In the genomic region with DNA sequence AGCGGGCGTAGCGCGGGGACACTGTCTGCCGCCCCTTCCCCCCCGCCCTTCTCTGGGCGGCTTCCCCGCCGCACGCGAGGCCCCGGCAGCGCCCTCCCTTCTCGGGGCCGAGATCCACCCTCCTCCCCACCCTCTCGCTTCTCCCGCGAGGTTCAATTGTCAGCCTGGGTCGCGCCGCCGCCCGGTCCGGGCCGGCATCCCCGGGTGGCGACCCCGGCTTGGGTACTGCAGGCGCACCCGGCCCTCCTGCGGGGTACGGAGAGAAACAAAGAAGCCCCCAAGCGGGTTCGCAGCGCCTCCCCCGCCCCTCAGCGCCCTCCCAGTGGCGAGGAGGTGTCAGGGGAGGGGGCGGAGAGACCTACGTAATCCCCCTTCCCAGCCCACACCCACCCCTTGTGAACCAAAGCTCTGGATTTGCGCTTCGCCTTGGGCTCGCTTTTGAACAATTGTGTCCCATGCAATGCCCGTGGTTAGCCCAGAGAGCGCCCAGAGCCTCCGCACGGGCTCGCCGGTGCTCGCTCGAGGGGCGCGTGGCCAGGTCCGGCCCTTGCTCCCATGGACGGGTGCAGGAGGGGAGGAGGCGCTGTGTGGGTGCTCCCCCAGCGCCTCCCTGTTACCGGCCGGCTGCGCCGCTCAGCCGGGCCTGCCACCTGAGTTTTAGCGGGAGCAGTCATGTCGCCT, we compare ENCODE assay signal across 8 cellular contexts. TPM values are rescaled to one million over a fixed set of nuclear protein-coding genes. Genes with fewer than 3 reads are reported as not detected.
DNase-seq lines count a peak whose midpoint lies in the region; ATAC-seq and TF ChIP-seq lines count a peak whose summit lies in the region.

No MANE protein-coding gene starts in this region.

- ATAC-seq in GM21381 (IDR thresholded peaks at IDR 0.05; ENCODE audit: unreplicated experiment) = no peak

- in situ Hi-C loops in astrocyte of the spinal cord (cut with HindIII; ENCODE audit: low sequenced_read_pairs) = no loop called here

- H3K4me1 Mint-ChIP-seq in activated T-helper 2 cell treated with anti-CD3 and anti-CD28 coated beads, Interferon-gamma antibody, Interleukin-2, Interleukin-4, amounts not matched to agents 10 μg/mL and 5 μg/mL and 100 μg/mL, durations not matched to agents 14 hours and 24 hours and 36 hours (ENCODE audit: low read depth) = peaks cover 6% of the 10 kb centered on the region

- H3K4me3 Mint-ChIP-seq in activated T-helper 2 cell treated with anti-CD3 and anti-CD28 coated beads, Interferon-gamma antibody, Interleukin-2, Interleukin-4, amounts not matched to agents 10 μg/mL and 5 μg/mL and 100 μg/mL, durations not matched to agents 14 hours and 24 hours and 36 hours (ENCODE audit: low read depth) = no peak overlapping the region

- no peak for TF ChIP-seq POLR2A in thyroid gland (IDR thresholded peaks at IDR 0.05)

- WGBS in thyroid gland, 2 donors = 0% methylated on average over 8 of the region's 64 CpGs; no CpG with 5 or more reads in 1 of the 2 donors

- H3K36me3 Mint-ChIP-seq in activated T-helper 2 cell treated with anti-CD3 and anti-CD28 coated beads, Interferon-gamma antibody, Interleukin-2, Interleukin-4, amounts not matched to agents 10 μg/mL and 5 μg/mL and 100 μg/mL, durations not matched to agents 14 hours and 24 hours and 36 hours (ENCODE audit: low read depth) = no peaks in the 10 kb centered on the region

- peaks cover 77% of the 10 kb centered on the region for H3K27me3 Mint-ChIP-seq in activated T-helper 2 cell treated with anti-CD3 and anti-CD28 coated beads, Interferon-gamma antibody, Interleukin-2, Interleukin-4, amounts not matched to agents 10 μg/mL and 5 μg/mL and 100 μg/mL, durations not matched to agents 14 hours and 24 hours and 36 hours (ENCODE audit: low read depth)

- H3K9me3 Mint-ChIP-seq in activated T-helper 2 cell treated with anti-CD3 and anti-CD28 coated beads, Interferon-gamma antibody, Interleukin-2, Interleukin-4, amounts not matched to agents 10 μg/mL and 5 μg/mL and 100 μg/mL, durations not matched to agents 14 hours and 24 hours and 36 hours = no peaks in the 10 kb centered on the region

- peaks cover 7 to 26% of the 10 kb centered on the region in 2 donors for H3K4me1 ChIP-seq in thyroid gland

- intact Hi-C loops in thyroid gland (cut with DNase I) = no loop called here
- intact Hi-C loops in activated T-helper 2 cell treated with anti-CD3 and anti-CD28 coated beads, Interferon-gamma antibody, Interleukin-2, Interleukin-4, amounts not matched to agents 10 μg/mL and 5 μg/mL and 100 μg/mL, durations not matched to agents 14 hours and 24 hours and 36 hours (cut with micrococcal nuclease) = no loop called here

- TF ChIP-seq CTCF in astrocyte of the spinal cord (IDR thresholded peaks at IDR 0.05; ENCODE audit: low read depth, low read length) (no peak), thyroid gland (IDR thresholded peaks at IDR 0.05) (no peak)

- H3K9me3 ChIP-seq in thyroid gland = no peaks in the 10 kb centered on the region

- H3K27ac ChIP-seq in thyroid gland = no peak overlapping the region

- H3K4me3 ChIP-seq in astrocyte of the spinal cord (ENCODE audit: low read depth, low read length) (peak overlapping the region; percentile 46), thyroid gland (replicated peaks in 1 of 3) (peak overlapping the region in 2 of 3 donors; percentile 27 to 52)

- no peaks in the 10 kb centered on the region for H3K36me3 ChIP-seq in thyroid gland

- no peaks in the 10 kb centered on the region for H3K27me3 ChIP-seq in thyroid gland

- DNase-seq in NCI-H1417 (lab: John Stamatoyannopoulos, UW) = peak in 2 of 3 experiments; percentile 33 to 36
- DNase-seq in NCI-H1417 treated with DMSO at 0.1 percent for 48 hours (lab: John Stamatoyannopoulos, UW) = no peak
- DNase-seq in astrocyte of the spinal cord (ENCODE audit: low read depth, low spot score) = peak; percentile 65
- DNase-seq in iPS-NIHi7 (ENCODE audit: extremely low spot score) = peak; percentile 84
- DNase-seq in thyroid gland = peak; percentile 65 to 74
- DNase-seq in activated T-helper 2 cell treated with anti-CD3 and anti-CD28 coated beads, Interferon-gamma antibody, Interleukin-2, Interleukin-4, amounts not matched to agents 10 μg/mL and 5 μg/mL and 100 μg/mL, durations not matched to agents 14 hours and 24 hours and 36 hours (ENCODE audit: low spot score) = no peak
- no peak for DNase-seq in DMS153 (lab: John Stamatoyannopoulos, UW)

- H3K27ac Mint-ChIP-seq in activated T-helper 2 cell treated with anti-CD3 and anti-CD28 coated beads, Interferon-gamma antibody, Interleukin-2, Interleukin-4, amounts not matched to agents 10 μg/mL and 5 μg/mL and 100 μg/mL, durations not matched to agents 14 hours and 24 hours and 36 hours = no peak overlapping the region

RNA-seq across cellular contexts. Expression of a gene that starts 0.6 kb away (rescaled TPM):
- total RNA-seq in thyroid gland = 1 to 10 TPM in 3 of 4 donors, under 1 TPM in 1; 0.67 to 4.7 (median 2.3) TPM
- total RNA-seq in activated T-helper 2 cell treated with anti-CD3 and anti-CD28 coated beads, Interferon-gamma antibody, Interleukin-2, Interleukin-4, amounts not matched to agents 10 μg/mL and 5 μg/mL and 100 μg/mL, durations not matched to agents 14 hours and 24 hours and 36 hours = not detected in 2 replicates

Comparison
In these comparisons a context has a peak if more than half of its experiments do, and no peak if none do; other contexts are left out.
1. DNase-seq: peak in NCI-H1417 (2 of 3), astrocyte of the spinal cord (single experiment), iPS-NIHi7 (single experiment) and thyroid gland (2 of 2); none in NCI-H1417 treated with DMSO at 0.1 percent for 48 hours (single experiment), activated T-helper 2 cell treated with anti-CD3 and anti-CD28 coated beads, Interferon-gamma antibody, Interleukin-2, Interleukin-4, amounts not matched to agents 10 μg/mL and 5 μg/mL and 100 μg/mL, durations not matched to agents 14 hours and 24 hours and 36 hours (single experiment) and DMS153 (single experiment).